ENCODE assay signal across 14 cellular contexts in genomic region chr14:32457213-32457920, GRCh38.
DNase-seq lines count a peak whose midpoint lies in the region; ATAC-seq and TF ChIP-seq lines count a peak whose summit lies in the region.
"Had no signal": no experiment of that assay in that cellular context is flagged by ENCODE, and none has a peak within 500 bp of the region (broad histone marks: within the 10 kb centered on the region; RNA-seq: fewer than 3 reads in every experiment).

No MANE protein-coding gene starts in this region.

- H3K36me3 Mint-ChIP-seq in activated CD4-positive, alpha-beta T cell treated with anti-CD3 and anti-CD28 coated beads, Interleukin-2, amount 10 ng/mL, durations not matched to agents 24 days and 14 days (ENCODE audit: low read depth), result no peaks in the 10 kb centered on the region

- peak; percentile 5 for DNase-seq in activated CD4-positive, alpha-beta T cell treated with anti-CD3 and anti-CD28 coated beads, Interleukin-2, amount 10 ng/mL, durations not matched to agents 24 days and 14 days
- no peak for DNase-seq in activated CD4-positive, alpha-beta T cell treated with anti-CD3 and anti-CD28 coated beads for 48 hours
- DNase-seq in fibroblast of mammary gland (ENCODE audit: low read depth) (peak; percentile 33), lower lobe of right lung (no peak), glomerular visceral epithelial cell (ENCODE audit: extremely low spot score) (no peak), NCI-H2081 (lab: John Stamatoyannopoulos, UW) (no peak)
- DNase-seq: activated T-cell treated with anti-CD3 and anti-CD28 coated beads, Interleukin-2, amount 50 U/mL, for 1 hour; effector CD4-positive, alpha-beta T cell; NCI-H1105; PC-9 had no signal

- H3K4me1 ChIP-seq in lower lobe of right lung, result no peaks in the 10 kb centered on the region

- H3K4me1 Mint-ChIP-seq in activated CD4-positive, alpha-beta T cell treated with anti-CD3 and anti-CD28 coated beads, Interleukin-2, amount 10 ng/mL, durations not matched to agents 24 days and 14 days, result no peaks in the 10 kb centered on the region

- H3K27me3 Mint-ChIP-seq in activated CD4-positive, alpha-beta T cell treated with anti-CD3 and anti-CD28 coated beads, Interleukin-2, amount 10 ng/mL, durations not matched to agents 24 days and 14 days, result no peaks in the 10 kb centered on the region

- intact Hi-C loops in activated CD4-positive, alpha-beta T cell treated with anti-CD3 and anti-CD28 coated beads, Interleukin-2, amount 10 ng/mL, durations not matched to agents 24 days and 14 days (cut with micrococcal nuclease), result no loop called here
- intact Hi-C loops in lower lobe of right lung (cut with DNase I), result no loop called here

- no peaks in the 10 kb centered on the region for H3K9me3 ChIP-seq in lower lobe of right lung
- H3K9me3 ChIP-seq: neutrophil had no signal

- no peaks in the 10 kb centered on the region for H3K36me3 ChIP-seq in lower lobe of right lung
- H3K36me3 ChIP-seq: neutrophil had no signal

- no peak overlapping the region for H3K4me3 Mint-ChIP-seq in activated CD4-positive, alpha-beta T cell treated with anti-CD3 and anti-CD28 coated beads, Interleukin-2, amount 10 ng/mL, durations not matched to agents 24 days and 14 days

- H3K27me3 ChIP-seq in lower lobe of right lung (ENCODE audit: low read depth), result no peaks in the 10 kb centered on the region
- H3K27me3 ChIP-seq: neutrophil had no signal

- H3K9me3 Mint-ChIP-seq in activated CD4-positive, alpha-beta T cell treated with anti-CD3 and anti-CD28 coated beads, Interleukin-2, amount 10 ng/mL, durations not matched to agents 24 days and 14 days, result peaks cover 9% of the 10 kb centered on the region

- ATAC-seq in lower lobe of right lung (peak; percentile 51 to 54), GM21737 (IDR thresholded peaks at IDR 0.05; ENCODE audit: unreplicated experiment) (no peak)

- no peak overlapping the region for H3K4me3 ChIP-seq in fibroblast of mammary gland (ENCODE audit: control insufficient read depth, low read depth, low read length)
- no peak overlapping the region for H3K4me3 ChIP-seq in lower lobe of right lung
- H3K4me3 ChIP-seq: PC-9 had no signal

- no peak overlapping the region for H3K27ac Mint-ChIP-seq in activated CD4-positive, alpha-beta T cell treated with anti-CD3 and anti-CD28 coated beads, Interleukin-2, amount 10 ng/mL, durations not matched to agents 24 days and 14 days

- no peak for TF ChIP-seq CTCF in fibroblast of mammary gland (conservative IDR thresholded peaks at IDR 0.05; ENCODE audit: control insufficient read depth, insufficient read depth, low read depth, low read length)
- TF ChIP-seq CTCF in lower lobe of right lung (IDR thresholded peaks at IDR 0.05), result no peak

- H3K27ac ChIP-seq in lower lobe of right lung (no peak overlapping the region), temporal lobe (ENCODE audit: low read depth, low read length) (peak overlapping the region; percentile 9)
- H3K27ac ChIP-seq: 22Rv1, neutrophil, PC-9 had no signal

Comparison
In these comparisons a context has a peak if more than half of its experiments do, and no peak if none do; other contexts are left out.
1. DNase-seq: peak in activated CD4-positive, alpha-beta T cell treated with anti-CD3 and anti-CD28 coated beads, Interleukin-2, amount 10 ng/mL, durations not matched to agents 24 days and 14 days (single experiment) and fibroblast of mammary gland (single experiment); none in activated CD4-positive, alpha-beta T cell treated with anti-CD3 and anti-CD28 coated beads for 48 hours (single experiment), lower lobe of right lung (single experiment), glomerular visceral epithelial cell (single experiment) and NCI-H2081 (0 of 2).